ENCODE assay signal across 17 cellular contexts in genomic region chr5:74341221-74341620, GRCh38.
"Had no signal": no experiment of that assay in that cellular context is flagged by ENCODE, and none has a peak within 500 bp of the region (broad histone marks: within the 10 kb centered on the region; RNA-seq: fewer than 3 reads in every experiment).

No MANE protein-coding gene starts in this region.

- H3K4me1 Mint-ChIP-seq: immature natural killer cell; memory B cell; naive B cell; stimulated activated naive CD8-positive, alpha-beta T cell treated with anti-CD3 and anti-CD28 coated beads, Interleukin-15, amount 100 ng/mL, for 72 hours had no signal

- H3K36me3 Mint-ChIP-seq: immature natural killer cell; memory B cell; mesothelial cell of epicardium; naive B cell; natural killer cell treated with Interleukin-12 subunit alpha and Interleukin-12 subunit beta and Interleukin-15 and Interleukin-18, amount 100 ng/mL, for 72 hours; neural progenitor cell had no signal

- H3K4me3 Mint-ChIP-seq: effector memory CD8-positive, alpha-beta T cell; immature natural killer cell; memory B cell; mesothelial cell of epicardium; naive B cell; natural killer cell treated with Interleukin-12 subunit alpha and Interleukin-12 subunit beta and Interleukin-15 and Interleukin-18, amount 100 ng/mL, for 72 hours; neural progenitor cell; stimulated activated naive CD8-positive, alpha-beta T cell treated with anti-CD3 and anti-CD28 coated beads, Interleukin-15, amount 100 ng/mL, for 72 hours had no signal

- ATAC-seq: effector memory CD8-positive, alpha-beta T cell; natural killer cell treated with Interleukin-12 subunit alpha and Interleukin-12 subunit beta and Interleukin-15 and Interleukin-18, amount 100 ng/mL, for 72 hours; sciatic nerve; stimulated activated naive CD8-positive, alpha-beta T cell treated with anti-CD3 and anti-CD28 coated beads, Interleukin-15, amount 100 ng/mL, for 72 hours had no signal

- H3K27ac Mint-ChIP-seq: effector memory CD8-positive, alpha-beta T cell; immature natural killer cell; memory B cell; mesothelial cell of epicardium; naive B cell; natural killer cell treated with Interleukin-12 subunit alpha and Interleukin-12 subunit beta and Interleukin-15 and Interleukin-18, amount 100 ng/mL, for 72 hours; neural progenitor cell; stimulated activated naive CD8-positive, alpha-beta T cell treated with anti-CD3 and anti-CD28 coated beads, Interleukin-15, amount 100 ng/mL, for 72 hours had no signal

- H3K9me3 Mint-ChIP-seq: effector memory CD8-positive, alpha-beta T cell; memory B cell; mesothelial cell of epicardium; natural killer cell treated with Interleukin-12 subunit alpha and Interleukin-12 subunit beta and Interleukin-15 and Interleukin-18, amount 100 ng/mL, for 72 hours; stimulated activated naive CD8-positive, alpha-beta T cell treated with anti-CD3 and anti-CD28 coated beads, Interleukin-15, amount 100 ng/mL, for 72 hours had no signal

- H3K27me3 Mint-ChIP-seq: memory B cell had no signal

- DNase-seq: cortex of kidney; effector memory CD8-positive, alpha-beta T cell; erythroblast; esophagus squamous epithelium; hypothalamus; immature natural killer cell; mucosa of descending colon; naive B cell; stimulated activated CD4-positive, alpha-beta T cell treated with anti-CD3 and anti-CD28 coated beads, Interleukin-2, amount 100 ng/mL, for 48 hours; stimulated activated naive CD4-positive, alpha-beta T cell; stimulated activated naive CD8-positive, alpha-beta T cell treated with anti-CD3 and anti-CD28 coated beads, Interleukin-15, amount 100 ng/mL, for 72 hours; transverse colon had no signal
